Comparison of ENCODE assay signal across 8 cellular contexts in the genomic region with DNA sequence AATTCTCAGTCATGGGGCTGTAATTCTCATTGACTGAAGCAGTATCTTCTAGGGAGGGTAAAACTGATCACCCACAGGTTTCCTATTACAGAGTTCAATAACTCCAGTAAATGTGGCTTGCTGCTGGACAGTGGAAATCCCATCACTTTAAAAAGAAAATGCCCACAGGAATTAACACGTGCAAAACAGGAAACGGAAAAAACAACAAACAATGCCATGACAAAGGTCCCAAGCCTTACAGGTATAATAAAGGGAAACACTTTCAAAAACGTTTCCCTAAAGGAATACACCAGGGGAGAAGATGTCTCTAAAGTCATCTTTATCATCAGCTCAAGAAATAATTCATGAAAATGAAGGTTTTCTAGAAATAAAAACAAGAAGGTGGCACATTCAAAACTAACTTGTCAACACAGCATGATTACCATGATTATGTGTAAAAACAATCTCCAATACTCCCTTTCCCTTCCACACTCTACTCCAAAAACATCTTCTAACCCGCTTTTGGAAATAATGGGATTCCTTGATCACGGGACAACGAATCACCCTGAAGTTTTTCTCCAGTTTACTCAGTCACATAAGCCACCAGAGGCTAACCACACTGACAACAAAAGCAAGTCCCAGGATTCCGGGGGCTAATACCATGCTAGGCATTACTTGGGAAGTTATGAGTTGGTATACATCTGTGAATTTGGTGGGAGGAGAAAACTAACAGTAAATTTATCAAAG.
A peak's percentile ranks its signal among the peaks of the same experiment; 100 is the strongest.
DNase-seq lines count a peak whose midpoint lies in the region; ATAC-seq and TF ChIP-seq lines count a peak whose summit lies in the region.

No MANE protein-coding gene starts in this region.

- peak overlapping the region; percentile 63; the same call in 1 of the 2 replicates for H3K18ac ChIP-seq in IMR-90 (ENCODE audit: low read depth, low read length)

- H4K91ac ChIP-seq in IMR-90 (ENCODE audit: insufficient read depth, low read depth, low read length): peak overlapping the region; percentile 45; the same call in 1 of the 2 replicates

- no peak for TF ChIP-seq CTCF in IMR-90 (conservative IDR thresholded peaks at IDR 0.05; ENCODE audit: low read depth, low read length)
- no peak for TF ChIP-seq CTCF in fibroblast of the aortic adventitia (IDR thresholded peaks at IDR 0.05; ENCODE audit: insufficient read depth, low read length)
- no peak for TF ChIP-seq CTCF in GM13976 (IDR thresholded peaks at IDR 0.05; ENCODE audit: borderline replicate concordance, control extremely low read depth, extremely low read depth, insufficient read depth, missing control alignments)

- no CpG with 5 or more reads among the region's 7 CpGs for WGBS in IMR-90 (ENCODE audit: extremely low coverage in 2 of 2, insufficient read length in 1 of 2), 2 experiments

- peaks cover 9% of the 10 kb centered on the region for H3K27me3 Mint-ChIP-seq in stimulated activated memory B cell treated with anti-CD40 and anti-IgM and Interleukin-4, amounts not matched to agents 10 μg/mL and 1 μg/mL and 100 μg/mL, for 72 hours

- peak overlapping the region; percentile 95 for H3K4me2 ChIP-seq in IMR-90 (ENCODE audit: low read depth, low read length)

- H4K8ac ChIP-seq in IMR-90 (ENCODE audit: low read depth in 2 of 2, low read length in 2 of 2): peak overlapping the region; percentile 8 to 76; a peak in 3 of 4 replicates

- no peaks in the 10 kb centered on the region for H3K36me3 Mint-ChIP-seq in stimulated activated memory B cell treated with anti-CD40 and anti-IgM and Interleukin-4, amounts not matched to agents 10 μg/mL and 1 μg/mL and 100 μg/mL, for 72 hours

- H2BK15ac ChIP-seq in IMR-90 (ENCODE audit: low read depth, low read length): peak overlapping the region; percentile 85; the same call in 1 of the 3 replicates

- H3K4me1 ChIP-seq in IMR-90 (ENCODE audit: control insufficient read depth, insufficient read depth, low read length): peaks cover 12% of the 10 kb centered on the region; the same call in 1 of the 2 replicates

- H3K9me3 ChIP-seq in IMR-90 (ENCODE audit: control insufficient read depth, insufficient read depth, low read length): no peaks in the 10 kb centered on the region

- H2AK5ac ChIP-seq in IMR-90 (ENCODE audit: low read depth, low read length): no peak overlapping the region; the same call in 1 of the 2 replicates

- no peak for TF ChIP-seq POLR2A in IMR-90 (IDR thresholded peaks at IDR 0.05; ENCODE audit: low read depth, low read length)

- dilution Hi-C loops in IMR-90 (cut with HindIII; ENCODE audit: low sequenced_read_pairs, unreplicated experiment): no loop called here

- H3K14ac ChIP-seq in IMR-90 (replicated peaks; ENCODE audit: low read depth, low read length): peak overlapping the region; percentile 54

- H3K9me1 ChIP-seq in IMR-90 (ENCODE audit: insufficient read depth, low read length): peaks cover 4% of the 10 kb centered on the region; the same call in 1 of the 2 replicates

- intact Hi-C loops in IMR-90 (cut with micrococcal nuclease): loop anchor here (1.0 to 10.0 kb wide), 4 partner anchors 78 to 895 kb away; a partner anchor contains a TSS

- no peaks in the 10 kb centered on the region for H3K27me3 ChIP-seq in IMR-90 (ENCODE audit: control insufficient read depth, insufficient read depth, low read length)

- H2BK20ac ChIP-seq in IMR-90 (ENCODE audit: low read depth, low read length): peak overlapping the region; percentile 53; the same call in 1 of the 2 replicates

- H3K4me3 Mint-ChIP-seq in stimulated activated memory B cell treated with anti-CD40 and anti-IgM and Interleukin-4, amounts not matched to agents 10 μg/mL and 1 μg/mL and 100 μg/mL, for 72 hours: peak overlapping the region; percentile 60

- no peak overlapping the region for H2AFZ ChIP-seq in IMR-90 (replicated peaks; ENCODE audit: low read length, poor library complexity)

- peak overlapping the region; percentile 2; the same call in 1 of the 2 replicates for H3K56ac ChIP-seq in IMR-90 (ENCODE audit: extremely low read depth, insufficient read depth, low read length)

- H4K20me1 ChIP-seq in IMR-90 (ENCODE audit: insufficient read depth, low read length): no peaks in the 10 kb centered on the region

- no TSS peak for BruUV-seq in IMR-90 (replicated peaks; lab: Mats Ljungman, UMichigan)

- in situ Hi-C loops in IMR-90 (cut with MboI; ENCODE audit: low sequenced_read_pairs): loop anchor here (5.0 to 25.0 kb wide), 4 partner anchors 167 to 1155 kb away; a partner anchor contains a TSS
- in situ Hi-C loops in GM13976 (cut with MboI; ENCODE audit: low sequenced_read_pairs, unreplicated experiment): loop anchor here (25.0 kb wide), 1 partner anchor 367 kb away; no protein-coding TSS in a partner anchor

- H3K27ac Mint-ChIP-seq in stimulated activated memory B cell treated with anti-CD40 and anti-IgM and Interleukin-4, amounts not matched to agents 10 μg/mL and 1 μg/mL and 100 μg/mL, for 72 hours: peak overlapping the region; percentile 93

- POLR2A ChIA-PET in IMR-90 (lab: Charles Lee; ENCODE audit: unreplicated experiment): interaction anchor here (0.7 kb wide), 1 partner anchor 41 kb away, joined by 4 read pairs; no protein-coding TSS in a partner anchor

- H3K9ac ChIP-seq in IMR-90 (ENCODE audit: low read depth, low read length): peak overlapping the region; percentile 79

- peak overlapping the region; percentile 76; the same call in 1 of the 2 replicates for H3K27ac ChIP-seq in IMR-90 (ENCODE audit: insufficient read depth, low read length)

- H3K4me3 ChIP-seq in IMR-90 (ENCODE audit: insufficient read depth, low read depth, low read length) (peak overlapping the region; percentile 28; the same call in 1 of the 2 replicates), fibroblast of the aortic adventitia (ENCODE audit: low read depth, low read length) (peak overlapping the region; percentile 16)

- H4K5ac ChIP-seq in IMR-90 (ENCODE audit: low read depth, low read length): peak overlapping the region; percentile 77

- no peaks in the 10 kb centered on the region for H3K9me3 Mint-ChIP-seq in stimulated activated memory B cell treated with anti-CD40 and anti-IgM and Interleukin-4, amounts not matched to agents 10 μg/mL and 1 μg/mL and 100 μg/mL, for 72 hours

- CTCF ChIA-PET in IMR-90 (lab: Yijun Ruan, JAX): interaction anchor here (0.5 kb wide), 1 partner anchor 193 kb away, joined by 6 read pairs; no protein-coding TSS in a partner anchor

- peak overlapping the region; percentile 32 for H3K23ac ChIP-seq in IMR-90 (ENCODE audit: low read depth, low read length)

- H2BK120ac ChIP-seq in IMR-90 (ENCODE audit: low read depth, low read length): peak overlapping the region; percentile 64

- H3K79me1 ChIP-seq in IMR-90 (ENCODE audit: low read depth in 1 of 2, low read length in 2 of 2): peaks cover 30 to 69% of the 10 kb centered on the region in 2 experiments

- H2BK5ac ChIP-seq in IMR-90 (ENCODE audit: low read depth, low read length, poor library complexity, severe bottlenecking): peak overlapping the region; percentile 89

- H3K4ac ChIP-seq in IMR-90 (ENCODE audit: low read depth, low read length): peak overlapping the region; percentile 51

- no peak for TF ChIP-seq RAD21 in IMR-90 (IDR thresholded peaks at IDR 0.05; ENCODE audit: low read length)

- peaks cover 47% of the 10 kb centered on the region for H3K4me1 Mint-ChIP-seq in stimulated activated memory B cell treated with anti-CD40 and anti-IgM and Interleukin-4, amounts not matched to agents 10 μg/mL and 1 μg/mL and 100 μg/mL, for 72 hours

- DNase-seq in IMR-90 (no peak), fibroblast of the aortic adventitia (ENCODE audit: low read depth) (peak; percentile 19), GDM1 (lab: John Stamatoyannopoulos, UW) (no peak), GM13976 (ENCODE audit: low spot score) (no peak), 8988T (no peak)
- DNase-seq in activated CD4-positive, alpha-beta T cell treated with anti-CD3 and anti-CD28 coated beads, Interleukin-2, amount 50 U/mL, for 4 hours: no peak

- ATAC-seq in GM19395 (IDR thresholded peaks at IDR 0.05; ENCODE audit: unreplicated experiment) (peak; percentile 14), IMR-90 (ENCODE audit: low read depth) (peak; percentile 30; the same call in 1 of the 2 replicates)
- ATAC-seq in stimulated activated memory B cell treated with anti-CD40 and anti-IgM and Interleukin-4, amounts not matched to agents 10 μg/mL and 1 μg/mL and 100 μg/mL, for 72 hours: no peak

- peak overlapping the region; percentile 7 for H2AK9ac ChIP-seq in IMR-90 (replicated peaks; ENCODE audit: low read depth, low read length, poor library complexity)

- H3K36me3 ChIP-seq in IMR-90 (ENCODE audit: control insufficient read depth, insufficient read depth, low read length): no peaks in the 10 kb centered on the region

TF ChIP-seq in IMR-90, 13 proteins besides CTCF, POLR2A, EP300 and RAD21 (continues in another document):
- TF ChIP-seq MAZ (IDR thresholded peaks at IDR 0.05; ENCODE audit: borderline replicate concordance, low read depth, low read length) (no peak), RCOR1 (IDR thresholded peaks at IDR 0.05; ENCODE audit: insufficient replicate concordance, low read length) (no peak), FOS (IDR thresholded peaks at IDR 0.05; ENCODE audit: low read depth, low read length) (no peak), MXI1 (IDR thresholded peaks at IDR 0.05; ENCODE audit: borderline replicate concordance, low read depth, low read length) (no peak), CEBPB (IDR thresholded peaks at IDR 0.05; ENCODE audit: low read depth, low read length) (no peak), SMC3 (IDR thresholded peaks at IDR 0.05; ENCODE audit: low read depth, low read length) (no peak), NFE2L2 (IDR thresholded peaks at IDR 0.05; ENCODE audit: low read depth, low read length) (no peak), CHD1 (IDR thresholded peaks at IDR 0.05; ENCODE audit: low read depth, low read length) (no peak), RFX5 (IDR thresholded peaks at IDR 0.05; ENCODE audit: low read depth, low read length) (no peak), MAFK (IDR thresholded peaks at IDR 0.05; ENCODE audit: low read depth, low read length) (no peak), BHLHE40 (IDR thresholded peaks at IDR 0.05; ENCODE audit: low read depth, low read length) (no peak)
- TF ChIP-seq, protein P1, sequence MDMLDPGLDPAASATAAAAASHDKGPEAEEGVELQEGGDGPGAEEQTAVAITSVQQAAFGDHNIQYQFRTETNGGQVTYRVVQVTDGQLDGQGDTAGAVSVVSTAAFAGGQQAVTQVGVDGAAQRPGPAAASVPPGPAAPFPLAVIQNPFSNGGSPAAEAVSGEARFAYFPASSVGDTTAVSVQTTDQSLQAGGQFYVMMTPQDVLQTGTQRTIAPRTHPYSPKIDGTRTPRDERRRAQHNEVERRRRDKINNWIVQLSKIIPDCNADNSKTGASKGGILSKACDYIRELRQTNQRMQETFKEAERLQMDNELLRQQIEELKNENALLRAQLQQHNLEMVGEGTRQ (IDR thresholded peaks at IDR 0.05; ENCODE audit: low read depth, low read length): no peak
